In genomic region chr18:69523582-69523981, GRCh38 we compare ENCODE assay signal across 8 cellular contexts.
"Had no signal": no experiment of that assay in that cellular context is flagged by ENCODE, and none has a peak within 500 bp of the region (broad histone marks: within the 10 kb centered on the region; RNA-seq: fewer than 3 reads in every experiment).

No MANE protein-coding gene starts in this region.

- DNase-seq: H9, HCEC 1CT, KBM-7 had no signal

- FAIRE-seq: H1, H54, HTR-8/SVneo had no signal

- ATAC-seq: GM23338 had no signal

- H3K27ac ChIP-seq: KMS-11 had no signal

- H3K9ac ChIP-seq: KMS-11 had no signal

- H2AFZ ChIP-seq: GM23338 had no signal

- H3K4me3 ChIP-seq: GM23338 had no signal

- H3K4me2 ChIP-seq: GM23338, KMS-11 had no signal
